8 cellular contexts compared by ENCODE assay signal in the genomic region with DNA sequence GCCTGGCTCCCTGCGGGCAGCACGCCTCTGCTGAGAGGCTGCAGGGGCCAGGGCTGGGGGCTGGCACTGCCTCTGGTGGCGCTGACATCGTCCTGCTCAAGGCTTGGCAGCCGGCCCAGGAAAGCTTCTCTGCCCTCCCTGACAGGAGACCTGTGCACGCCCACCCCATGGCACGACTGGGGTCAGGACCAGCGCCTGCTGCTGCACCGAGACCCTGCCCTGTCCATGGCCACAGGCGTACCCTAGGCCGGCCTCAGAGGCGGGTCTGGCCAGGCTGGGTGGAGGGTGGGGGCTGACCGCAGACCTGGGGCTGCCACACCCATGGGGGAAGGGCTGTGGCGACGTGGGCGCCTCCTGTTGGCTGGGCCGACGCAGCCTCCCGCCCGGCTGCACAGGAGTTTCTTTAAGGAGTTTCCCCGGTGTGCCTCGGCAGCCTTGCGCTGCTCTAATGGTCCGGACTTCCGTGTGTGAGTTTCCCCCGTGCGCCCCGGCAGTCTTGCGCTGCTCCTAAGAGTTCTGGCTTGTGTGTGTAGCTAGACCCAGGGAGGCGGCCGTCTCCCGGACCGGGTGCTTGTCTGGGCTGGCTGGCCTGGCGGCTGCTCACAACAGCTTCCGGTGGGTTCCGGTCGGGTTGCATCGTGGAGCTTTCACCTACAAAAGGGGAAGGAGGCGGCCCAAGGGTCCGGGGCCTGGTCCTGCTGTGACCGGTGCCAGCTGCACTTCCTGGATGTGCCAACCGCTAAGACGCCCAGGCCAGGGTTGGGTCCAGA. TPM values are rescaled to one million over a fixed set of nuclear protein-coding genes. Genes with fewer than 3 reads are reported as not detected.
DNase-seq lines count a peak whose midpoint lies in the region; ATAC-seq and TF ChIP-seq lines count a peak whose summit lies in the region.

No MANE protein-coding gene starts in this region.

- peak overlapping the region; percentile 43 for H3K4me2 ChIP-seq in trophoblast cell (ENCODE audit: low read length)

- H3K79me1 ChIP-seq in trophoblast cell (ENCODE audit: low read length): peaks cover 21% of the 10 kb centered on the region

- H3K4me3 ChIP-seq in trophoblast cell (ENCODE audit: low read depth, low read length) (peak overlapping the region; percentile 52), upper lobe of left lung (peak overlapping the region; percentile 3 to 55 (median 43))

- ATAC-seq in HG03064 (IDR thresholded peaks at IDR 0.05; ENCODE audit: low read depth, unreplicated experiment): peak; percentile 36
- ATAC-seq in foreskin keratinocyte: peak; percentile 52
- peak; percentile 78 to 87 for ATAC-seq in upper lobe of left lung (ENCODE audit: low FRiP score in 2 of 2)

- peak overlapping the region; percentile 70 for H3K18ac ChIP-seq in trophoblast cell (ENCODE audit: low read length)

- no peak overlapping the region for H3K9ac ChIP-seq in trophoblast cell (ENCODE audit: low read length)

- TF ChIP-seq EP300 in upper lobe of left lung (IDR thresholded peaks at IDR 0.05): peak in 1 of 4 donors; percentile 61

- no peaks in the 10 kb centered on the region for H3K9me3 ChIP-seq in trophoblast cell (ENCODE audit: insufficient read depth, low read depth, low read length)
- no peaks in the 10 kb centered on the region for H3K9me3 ChIP-seq in upper lobe of left lung

- H4K12ac ChIP-seq in trophoblast cell (ENCODE audit: low read depth, low read length): peak overlapping the region; percentile 39

- H3K4ac ChIP-seq in trophoblast cell (ENCODE audit: low read depth, low read length): peak overlapping the region; percentile 60

- peak overlapping the region; percentile 37 for H3K27ac ChIP-seq in foreskin keratinocyte
- H3K27ac ChIP-seq in trophoblast cell (ENCODE audit: low read depth, low read length): peak overlapping the region; percentile 88
- peak overlapping the region; percentile 88 to 95 (median 92) for H3K27ac ChIP-seq in upper lobe of left lung

- peaks cover 14% of the 10 kb centered on the region for H3K4me1 ChIP-seq in foreskin keratinocyte
- H3K4me1 ChIP-seq in trophoblast cell (ENCODE audit: control insufficient read depth in 1 of 2, insufficient read depth in 2 of 2, low read length in 2 of 2): peaks cover 37 to 45% of the 10 kb centered on the region in 2 experiments
- peaks cover 35 to 66% (median 52%) of the 10 kb centered on the region in 4 donors for H3K4me1 ChIP-seq in upper lobe of left lung

- H3K27me3 ChIP-seq in foreskin keratinocyte (no peaks in the 10 kb centered on the region), trophoblast cell (ENCODE audit: insufficient read depth, low read length) (no peaks in the 10 kb centered on the region), upper lobe of left lung (no peaks in the 10 kb centered on the region)

- H2BK5ac ChIP-seq in trophoblast cell (ENCODE audit: low read depth, low read length, poor library complexity): peak overlapping the region; percentile 66

- H3K36me3 ChIP-seq in trophoblast cell (ENCODE audit: control insufficient read depth in 1 of 2, insufficient read depth in 2 of 2, low read length in 2 of 2) (peaks cover 24 to 31% of the 10 kb centered on the region in 2 experiments), upper lobe of left lung (peaks cover 8 to 28% (median 19%) of the 10 kb centered on the region in 4 donors)

- H2BK12ac ChIP-seq in trophoblast cell (ENCODE audit: low read length): no peak overlapping the region

- TF ChIP-seq POLR2A in upper lobe of left lung (IDR thresholded peaks at IDR 0.05): peak in 3 of 4 donors; percentile 20 to 76 (median 69)

- peak overlapping the region; percentile 62 for H2BK120ac ChIP-seq in trophoblast cell (ENCODE audit: insufficient read depth, low read length, poor library complexity)

- peak; percentile 40 for DNase-seq in NCI-H1436 (lab: John Stamatoyannopoulos, UW)
- DNase-seq in NCI-H1436 treated with DMSO at 0.1 percent for 48 hours (lab: John Stamatoyannopoulos, UW): no peak
- DNase-seq in OCI-M1 (lab: John Stamatoyannopoulos, UW): peak; percentile 92
- DNase-seq in activated T-helper 1 cell treated with anti-CD3 and anti-CD28 coated beads, Interleukin-2, amount 50 U/mL, for 16 hours (ENCODE audit: low read depth in 1 of 2, low spot score in 1 of 2): peak; percentile 65 to 68
- peak; percentile 38 to 67 for DNase-seq in foreskin keratinocyte
- peak; percentile 51 to 73 for DNase-seq in trophoblast cell
- DNase-seq in upper lobe of left lung: peak; percentile 93 to 95

- no CpG with 5 or more reads among the region's 43 CpGs for WGBS in trophoblast cell (ENCODE audit: extremely low coverage, insufficient coverage, insufficient read length)
- WGBS in upper lobe of left lung, 2 donors: 3 to 33% methylated on average over 2 to 33 of the region's 43 CpGs

- no peak overlapping the region for H3K23ac ChIP-seq in trophoblast cell (ENCODE audit: low read length)

- H2AFZ ChIP-seq in trophoblast cell (ENCODE audit: insufficient read depth, low read length, poor library complexity): peak overlapping the region; percentile 18

- H2AK5ac ChIP-seq in trophoblast cell (ENCODE audit: low read length): no peak overlapping the region

- H3K79me2 ChIP-seq in trophoblast cell (ENCODE audit: control insufficient read depth, insufficient read depth, low read length, poor library complexity): peaks cover 18% of the 10 kb centered on the region

- peak overlapping the region; percentile 61 for H3K14ac ChIP-seq in trophoblast cell (ENCODE audit: low read length)

- peak overlapping the region; percentile 74 for H4K8ac ChIP-seq in trophoblast cell (ENCODE audit: low read depth, low read length)

- TF ChIP-seq CTCF in foreskin keratinocyte (conservative IDR thresholded peaks at IDR 0.05) (peak; percentile 63), upper lobe of left lung (IDR thresholded peaks at IDR 0.05) (peak in 5 of 6 experiments; percentile 39 to 62 (median 49))

- peak overlapping the region; percentile 60 for H4K91ac ChIP-seq in trophoblast cell (ENCODE audit: low read depth, low read length)

RNA-seq across cellular contexts. Expression of a gene that starts 4.7 kb away (rescaled TPM):
- total RNA-seq in foreskin keratinocyte (50.7 and 52.2 TPM in 2 replicates), upper lobe of left lung (10 to 100 TPM; 32.9 to 88.0 (median 56.3) TPM)
- polyA plus RNA-seq in foreskin keratinocyte: 63.7 and 64.5 TPM in 2 replicates
- 43.0 and 44.0 TPM in 2 replicates for polyA plus RNA-seq in trophoblast cell (2013)

RNA-seq across cellular contexts. Expression of a gene that starts 10.4 kb away (rescaled TPM):
- total RNA-seq in foreskin keratinocyte: 28.9 and 29.6 TPM in 2 replicates
- polyA plus RNA-seq in foreskin keratinocyte: 34.8 and 38.3 TPM in 2 replicates
- 13.6 and 13.8 TPM in 2 replicates for polyA plus RNA-seq in trophoblast cell (2013)
- total RNA-seq in upper lobe of left lung: 100 to 1,000 TPM in 1 of 6 donors, 10 to 100 TPM in 5; 23.1 to 102 (median 28.9) TPM

RNA-seq across cellular contexts. Expression of a gene that starts 19.8 kb away (rescaled TPM):
- total RNA-seq in foreskin keratinocyte (0.53 and 1.0 TPM in 2 replicates), upper lobe of left lung (10 to 100 TPM in 3 of 6 donors, 1 to 10 TPM in 3; 1.9 to 16.8 (median 7.1) TPM)
- 0.85 and 1.8 TPM in 2 replicates for polyA plus RNA-seq in foreskin keratinocyte
- polyA plus RNA-seq in trophoblast cell (2013): 4.0 TPM in 2 replicates

RNA-seq across cellular contexts. Expression of a gene that starts 54.5 kb away (rescaled TPM):
- total RNA-seq in foreskin keratinocyte (21.6 and 22.6 TPM in 2 replicates), upper lobe of left lung (100 to 1,000 TPM in 2 of 6 donors, 10 to 100 TPM in 4; 43.2 to 216 (median 52.4) TPM)
- 12.9 and 13.4 TPM in 2 replicates for polyA plus RNA-seq in foreskin keratinocyte
- polyA plus RNA-seq in trophoblast cell (2013): 9.8 and 10.1 TPM in 2 replicates

Comparison
In these comparisons a context has a peak if more than half of its experiments do, and no peak if none do; other contexts are left out.
1. H3K27ac ChIP-seq: peak in every context shown above with its lines; median percentile 92 in upper lobe of left lung; 88 in trophoblast cell; 37 in foreskin keratinocyte.